ENCODE assay signal across 18 cellular contexts in the genomic region with DNA sequence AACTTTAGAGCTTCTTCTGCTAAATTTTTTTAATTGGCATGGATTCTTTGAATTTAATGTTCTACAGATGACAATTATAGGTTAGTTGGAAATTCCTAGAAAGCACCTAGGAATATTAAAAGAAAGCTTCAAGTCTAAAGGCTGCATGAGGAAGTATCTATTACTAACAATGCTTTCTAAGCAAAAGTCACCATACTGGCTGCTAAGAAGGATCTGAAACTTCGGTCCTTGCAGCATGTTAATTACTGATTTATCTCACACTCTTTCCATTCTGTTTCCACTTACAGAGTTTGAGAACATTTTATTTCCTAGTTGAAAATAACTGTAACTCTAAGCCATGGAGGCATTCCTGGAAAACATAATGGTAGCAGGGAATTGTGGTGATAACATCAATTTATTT. TPM values are rescaled to one million over a fixed set of nuclear protein-coding genes. Genes with fewer than 3 reads are reported as not detected.
A peak's percentile ranks its signal among the peaks of the same experiment; 100 is the strongest.
DNase-seq lines count a peak whose midpoint lies in the region; ATAC-seq, FAIRE-seq and TF ChIP-seq lines count a peak whose summit lies in the region.
"Had no signal": no experiment of that assay in that cellular context is flagged by ENCODE, and none has a peak within 500 bp of the region (broad histone marks: within the 10 kb centered on the region; RNA-seq: fewer than 3 reads in every experiment).

No MANE protein-coding gene starts in this region.

- TF ChIP-seq POLR2A in transverse colon (IDR thresholded peaks at IDR 0.05), result no peak

- no peaks in the 10 kb centered on the region for H3K4me1 Mint-ChIP-seq in immature natural killer cell
- no peaks in the 10 kb centered on the region for H3K4me1 Mint-ChIP-seq in activated CD8-positive, alpha-beta T cell treated with anti-CD3 and anti-CD28 coated beads, Interleukin-2, amount 10 ng/mL, durations not matched to agents 7 days and 5 days (ENCODE audit: low read depth)
- H3K4me1 Mint-ChIP-seq in naive thymus-derived CD8-positive, alpha-beta T cell, result peaks cover 0 to 7% (median 0%) of the 10 kb centered on the region in 4 donors

- no peak for TF ChIP-seq CTCF in transverse colon (IDR thresholded peaks at IDR 0.05)

- H3K4me3 Mint-ChIP-seq in immature natural killer cell, result no peak overlapping the region
- no peak overlapping the region for H3K4me3 Mint-ChIP-seq in activated CD8-positive, alpha-beta T cell treated with anti-CD3 and anti-CD28 coated beads, Interleukin-2, amount 10 ng/mL, durations not matched to agents 7 days and 5 days
- H3K4me3 Mint-ChIP-seq in naive thymus-derived CD8-positive, alpha-beta T cell, result no peak overlapping the region

- no peaks in the 10 kb centered on the region for H3K9me3 ChIP-seq in NT2/D1 (ENCODE audit: insufficient read depth, low read length)
- H3K9me3 ChIP-seq in transverse colon, result no peaks in the 10 kb centered on the region
- H3K9me3 ChIP-seq: psoas muscle had no signal

- in situ Hi-C loops in transverse colon (cut with MboI; ENCODE audit: low pct_ligation_motif_present in 1 of 4, low pct_unique_long_range_greater_than_20kb in 1 of 4, low sequenced_read_pairs in 3 of 4), result loop anchor here in 1 of 4 donors (25.0 kb wide), 1 partner anchor 429 kb away; no protein-coding TSS in a partner anchor

- peaks cover 1 to 13% (median 11%) of the 10 kb centered on the region in 3 donors for H3K27me3 Mint-ChIP-seq in immature natural killer cell (ENCODE audit: low read depth in 3 of 3)
- peaks cover 28% of the 10 kb centered on the region for H3K27me3 Mint-ChIP-seq in activated CD8-positive, alpha-beta T cell treated with anti-CD3 and anti-CD28 coated beads, Interleukin-2, amount 10 ng/mL, durations not matched to agents 7 days and 5 days (ENCODE audit: low read depth)
- H3K27me3 Mint-ChIP-seq in naive thymus-derived CD8-positive, alpha-beta T cell, result peaks cover 28 to 45% (median 30%) of the 10 kb centered on the region in 5 donors

- H3K9ac ChIP-seq in NT2/D1 (ENCODE audit: insufficient read length, low read depth), result peak overlapping the region; percentile 17

- no peak overlapping the region for H3K27ac Mint-ChIP-seq in immature natural killer cell
- H3K27ac Mint-ChIP-seq in activated CD8-positive, alpha-beta T cell treated with anti-CD3 and anti-CD28 coated beads, Interleukin-2, amount 10 ng/mL, durations not matched to agents 7 days and 5 days, result no peak overlapping the region
- H3K27ac Mint-ChIP-seq in naive thymus-derived CD8-positive, alpha-beta T cell, result no peak overlapping the region

- 46 to 58% methylated on average over 1 of the region's 1 CpG for WGBS in transverse colon (ENCODE audit: low coverage in 1 of 2), 2 donors

- H3K27me3 ChIP-seq in NT2/D1 (ENCODE audit: insufficient read depth, insufficient read length) (no peaks in the 10 kb centered on the region), transverse colon (no peaks in the 10 kb centered on the region)

- intact Hi-C loops in transverse colon (cut with DNase I; ENCODE audit: low total_unique reads), result no loop called here

- ATAC-seq in GM21447 (IDR thresholded peaks at IDR 0.05; ENCODE audit: unreplicated experiment) (peak; percentile 76), HG03060 (IDR thresholded peaks at IDR 0.05; ENCODE audit: low read depth, unreplicated experiment) (peak; percentile 56)
- no peak for ATAC-seq in activated CD8-positive, alpha-beta T cell treated with anti-CD3 and anti-CD28 coated beads, Interleukin-2, amount 10 ng/mL, durations not matched to agents 7 days and 5 days
- no peak for ATAC-seq in naive thymus-derived CD8-positive, alpha-beta T cell
- ATAC-seq: psoas muscle had no signal

- H3K9me3 Mint-ChIP-seq in immature natural killer cell, result peaks cover 0 to 4% (median 0%) of the 10 kb centered on the region in 6 donors
- no peaks in the 10 kb centered on the region for H3K9me3 Mint-ChIP-seq in activated CD8-positive, alpha-beta T cell treated with anti-CD3 and anti-CD28 coated beads, Interleukin-2, amount 10 ng/mL, durations not matched to agents 7 days and 5 days (ENCODE audit: insufficient read depth)
- H3K9me3 Mint-ChIP-seq in naive thymus-derived CD8-positive, alpha-beta T cell, result no peaks in the 10 kb centered on the region

- no peak for DNase-seq in GM18507 (ENCODE audit: extremely low spot score, insufficient read length, low read depth)
- no peak for DNase-seq in NT2/D1 (ENCODE audit: low read depth, low spot score)
- DNase-seq in immature natural killer cell, result no peak
- DNase-seq in activated CD8-positive, alpha-beta T cell treated with anti-CD3 and anti-CD28 coated beads, Interleukin-2, amount 10 ng/mL, durations not matched to agents 7 days and 5 days, result no peak
- no peak for DNase-seq in naive thymus-derived CD8-positive, alpha-beta T cell
- DNase-seq in transverse colon, result no peak
- DNase-seq: activated CD8-positive, alpha-beta memory T cell treated with anti-CD3 and anti-CD28 coated beads, Interleukin-2, amount 50 U/mL, for 4 hours; anterior cingulate cortex; effector memory CD4-positive, alpha-beta T cell; IMR-90; NCI-H1930; OCI-M1; psoas muscle; substantia nigra had no signal

- H3K4me1 ChIP-seq in NT2/D1 (ENCODE audit: insufficient read depth, insufficient read length) (no peaks in the 10 kb centered on the region), transverse colon (peaks cover 2 to 76% (median 25%) of the 10 kb centered on the region in 4 donors)

- H3K36me3 Mint-ChIP-seq in immature natural killer cell, result no peaks in the 10 kb centered on the region
- H3K36me3 Mint-ChIP-seq in activated CD8-positive, alpha-beta T cell treated with anti-CD3 and anti-CD28 coated beads, Interleukin-2, amount 10 ng/mL, durations not matched to agents 7 days and 5 days (ENCODE audit: low read depth), result no peaks in the 10 kb centered on the region
- peaks cover 0 to 4% (median 0%) of the 10 kb centered on the region in 3 donors for H3K36me3 Mint-ChIP-seq in naive thymus-derived CD8-positive, alpha-beta T cell

- CTCF ChIA-PET in activated CD8-positive, alpha-beta T cell treated with anti-CD3 and anti-CD28 coated beads, Interleukin-2, amount 10 ng/mL, durations not matched to agents 7 days and 5 days (lab: Charles Lee), result interaction anchor here (1.4 kb wide), 1 partner anchor 9 kb away, joined by 3 read pairs; no protein-coding TSS in a partner anchor

- H3K4me3 ChIP-seq in NT2/D1 (ENCODE audit: insufficient read length, low read depth) (no peak overlapping the region), transverse colon (no peak overlapping the region)
- H3K4me3 ChIP-seq: psoas muscle had no signal

- H3K27ac ChIP-seq in transverse colon, result peak overlapping the region in 1 of 4 donors; percentile 26
- H3K27ac ChIP-seq: psoas muscle had no signal

- TF ChIP-seq EP300 in transverse colon (IDR thresholded peaks at IDR 0.05; ENCODE audit: low read depth), result no peak

- POLR2A ChIA-PET in activated CD8-positive, alpha-beta T cell treated with anti-CD3 and anti-CD28 coated beads, Interleukin-2, amount 10 ng/mL, durations not matched to agents 7 days and 5 days (lab: Charles Lee), result no interaction called here
- POLR2A ChIA-PET in naive thymus-derived CD8-positive, alpha-beta T cell (lab: Charles Lee), result no interaction called here

- peaks cover 48% of the 10 kb centered on the region for H3K36me3 ChIP-seq in NT2/D1 (ENCODE audit: insufficient read depth, insufficient read length, low read length)
- H3K36me3 ChIP-seq in transverse colon, result no peaks in the 10 kb centered on the region

- FAIRE-seq in GM18507 (lab: Jason Lieb, UNC), result peak; percentile 95
- FAIRE-seq: G401.6 had no signal

RNA-seq across cellular contexts. Expression of gene SEMA6A, which starts 8.4 kb away (rescaled TPM):
- under 1 TPM in 2 of 3 donors, not detected in 1; 0.19 to 0.80 TPM for polyA plus RNA-seq in immature natural killer cell
- total RNA-seq in activated CD8-positive, alpha-beta T cell treated with anti-CD3 and anti-CD28 coated beads, Interleukin-2, amount 10 ng/mL, durations not matched to agents 7 days and 5 days, result not detected
- total RNA-seq in naive thymus-derived CD8-positive, alpha-beta T cell, result not detected
- under 1 TPM; 0.18 to 0.69 (median 0.22) TPM for polyA plus RNA-seq in naive thymus-derived CD8-positive, alpha-beta T cell
- 100 to 1,000 TPM in 3 of 4 donors, 10 to 100 TPM in 1; 76.7 to 231 (median 117) TPM for total RNA-seq in transverse colon
- total RNA-seq: T-helper 2 cell treated with Interferon-gamma antibody and Interleukin-4, amounts not matched to agents 100 ng/mL and 5 ng/mL, for 36 hours had no signal

Comparison
In these comparisons a context has a peak if more than half of its experiments do, and no peak if none do; other contexts are left out.
1. ATAC-seq: peak in GM21447 (single experiment) and HG03060 (single experiment); none in activated CD8-positive, alpha-beta T cell treated with anti-CD3 and anti-CD28 coated beads, Interleukin-2, amount 10 ng/mL, durations not matched to agents 7 days and 5 days (single experiment) and naive thymus-derived CD8-positive, alpha-beta T cell (0 of 2).
2. RNA of gene SEMA6A, which starts 8.4 kb away (total RNA-seq): 76.7 to 231 TPM in transverse colon; not detected in activated CD8-positive, alpha-beta T cell treated with anti-CD3 and anti-CD28 coated beads, Interleukin-2, amount 10 ng/mL, durations not matched to agents 7 days and 5 days and not detected in naive thymus-derived CD8-positive, alpha-beta T cell; every median in the first group is over 10 times any median in the second.